In the genomic region with DNA sequence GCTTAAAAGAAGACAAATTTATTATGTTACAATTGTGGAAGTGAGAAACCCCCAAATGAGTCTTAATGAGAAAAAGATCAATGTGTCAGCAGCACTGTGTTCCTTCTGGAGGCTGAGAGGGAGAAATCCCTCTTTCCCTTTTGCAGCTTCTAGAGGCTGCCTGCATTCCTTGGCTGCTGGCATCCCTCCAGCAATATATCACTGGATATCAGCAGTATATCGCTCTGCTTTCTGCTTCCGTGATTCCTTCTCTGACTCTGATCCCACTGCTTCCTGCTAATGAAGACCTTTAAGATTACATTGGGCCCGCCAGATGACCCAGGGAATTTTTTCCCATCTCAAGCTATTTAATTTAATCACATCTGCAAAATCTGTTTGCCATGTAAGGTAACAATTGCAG, we compare ENCODE assay signal across 16 cellular contexts.
"Had no signal": no experiment of that assay in that cellular context is flagged by ENCODE, and none has a peak within 500 bp of the region (broad histone marks: within the 10 kb centered on the region; RNA-seq: fewer than 3 reads in every experiment).

No MANE protein-coding gene starts in this region.

- H3K4me1 ChIP-seq: gastrocnemius medialis, pancreas, stomach, tibial artery had no signal

- H3K4me3 ChIP-seq: dorsolateral prefrontal cortex, gastrocnemius medialis, lung, pancreas, stomach, tibial artery had no signal

- H3K27ac ChIP-seq: dorsolateral prefrontal cortex, gastrocnemius medialis, neutrophil, pancreas, stomach, tibial artery had no signal

- H3K9me3 ChIP-seq: gastrocnemius medialis, neutrophil, pancreas had no signal

- H3K36me3 ChIP-seq: gastrocnemius medialis, neutrophil, pancreas, stomach, tibial artery had no signal

- DNase-seq: dorsolateral prefrontal cortex; effector CD4-positive, alpha-beta T cell; foreskin fibroblast; gastrocnemius medialis; head of caudate nucleus; kidney; natural killer cell; pancreas; retina; stimulated activated CD4-positive, alpha-beta T cell treated with anti-CD3 and anti-CD28 coated beads, Interleukin-2, amount 100 ng/mL, for 24 hours; stimulated activated CD4-positive, alpha-beta T cell treated with anti-CD3 and anti-CD28 coated beads, Interleukin-4, amount 100 ng/mL, for 24 hours; stimulated activated naive CD4-positive, alpha-beta T cell treated with Interleukin-2 at 50 U/mL for 16 hours; stomach; tibial artery had no signal

- H3K27me3 ChIP-seq: dorsolateral prefrontal cortex, gastrocnemius medialis, neutrophil, pancreas, stomach, tibial artery had no signal
